Comparison of ENCODE assay signal across 8 cellular contexts in genomic region chr15:76576526-76577279, GRCh38.
DNase-seq lines count a peak whose midpoint lies in the region; ATAC-seq and TF ChIP-seq lines count a peak whose summit lies in the region.
"Had no signal": no experiment of that assay in that cellular context is flagged by ENCODE, and none has a peak within 500 bp of the region (broad histone marks: within the 10 kb centered on the region; RNA-seq: fewer than 3 reads in every experiment).

No MANE protein-coding gene starts in this region.

- H3K4me1 ChIP-seq in thoracic aorta (ENCODE audit: control insufficient read depth in 1 of 2, low read depth in 2 of 2): peaks cover 21 to 34% of the 10 kb centered on the region in 2 donors

- no peaks in the 10 kb centered on the region for H3K27me3 ChIP-seq in thoracic aorta (replicated peaks; ENCODE audit: insufficient read depth)

- no peak for TF ChIP-seq CTCF in HFF-Myc (IDR thresholded peaks at IDR 0.05; ENCODE audit: low read depth, low read length, missing control alignments)
- TF ChIP-seq CTCF in cardiac fibroblast (IDR thresholded peaks at IDR 0.05; ENCODE audit: low read depth, low read length): no peak
- no peak for TF ChIP-seq CTCF in thoracic aorta (IDR thresholded peaks at IDR 0.05)
- no peak for TF ChIP-seq CTCF in GM13976 (IDR thresholded peaks at IDR 0.05; ENCODE audit: borderline replicate concordance, control extremely low read depth, extremely low read depth, insufficient read depth, missing control alignments)

- intact Hi-C loops in left colon (cut with DNase I, micrococcal nuclease): no loop called here

- H3K4me3 ChIP-seq in HFF-Myc (replicated peaks; ENCODE audit: low read depth, low read length) (no peak overlapping the region), cardiac fibroblast (replicated peaks in 1 of 2; ENCODE audit: low read depth in 2 of 2, low read length in 2 of 2) (no peak overlapping the region), thoracic aorta (peak overlapping the region; percentile 19)

- in situ Hi-C loops in GM13976 (cut with MboI; ENCODE audit: low sequenced_read_pairs, unreplicated experiment): no loop called here

- peaks cover 6% of the 10 kb centered on the region for H3K9me3 ChIP-seq in thoracic aorta

- peak overlapping the region; percentile 42 to 48 for H3K27ac ChIP-seq in thoracic aorta

- no peaks in the 10 kb centered on the region for H3K36me3 ChIP-seq in thoracic aorta

- DNase-seq in HFF-Myc (ENCODE audit: extremely low read depth, low read depth) (peak; percentile 14), cardiac fibroblast (ENCODE audit: low read depth in 2 of 2) (peak; percentile 50 to 89), left colon (peak; percentile 82 to 84), thoracic aorta (ENCODE audit: low spot score) (peak; percentile 25), GM13976 (ENCODE audit: low spot score) (no peak)
- no peak for DNase-seq in activated CD4-positive, alpha-beta T cell treated with anti-CD3 and anti-CD28 coated beads, Interleukin-2, amount 50 U/mL, for 4 hours
- DNase-seq: hippocampal formation had no signal

- peak; percentile 98 for ATAC-seq in left colon
- peak; percentile 47 for ATAC-seq in thoracic aorta (ENCODE audit: insufficient number of reproducible peaks, low FRiP score, low read depth)
- ATAC-seq in HG02642 (IDR thresholded peaks at IDR 0.05; ENCODE audit: poor library complexity, unreplicated experiment): no peak

Comparison
In these comparisons a context has a peak if more than half of its experiments do, and no peak if none do; other contexts are left out.
1. DNase-seq: peak in HFF-Myc (single experiment), cardiac fibroblast (2 of 2), left colon (2 of 2) and thoracic aorta (single experiment); none in GM13976 (single experiment) and activated CD4-positive, alpha-beta T cell treated with anti-CD3 and anti-CD28 coated beads, Interleukin-2, amount 50 U/mL, for 4 hours (0 of 2).